8 cellular contexts compared by ENCODE assay signal in genomic region chr14:91241848-91242247, GRCh38. TPM values are rescaled to one million over a fixed set of nuclear protein-coding genes. Genes with fewer than 3 reads are reported as not detected.
DNase-seq lines count a peak whose midpoint lies in the region; ATAC-seq lines count a peak whose summit lies in the region.

No MANE protein-coding gene starts in this region.

- peaks cover 4% of the 10 kb centered on the region for H3K9me3 Mint-ChIP-seq in natural killer cell treated with Interleukin-12 subunit alpha and Interleukin-12 subunit beta and Interleukin-15 and Interleukin-18, amount 100 ng/mL, for 72 hours

- peaks cover 72 to 81% of the 10 kb centered on the region in 2 donors for H3K4me1 Mint-ChIP-seq in natural killer cell treated with Interleukin-12 subunit alpha and Interleukin-12 subunit beta and Interleukin-15 and Interleukin-18, amount 100 ng/mL, for 72 hours (ENCODE audit: low read depth in 2 of 2)

- H3K27ac Mint-ChIP-seq in natural killer cell treated with Interleukin-12 subunit alpha and Interleukin-12 subunit beta and Interleukin-15 and Interleukin-18, amount 100 ng/mL, for 72 hours: peak overlapping the region; percentile 85 to 87

- H3K4me3 Mint-ChIP-seq in natural killer cell treated with Interleukin-12 subunit alpha and Interleukin-12 subunit beta and Interleukin-15 and Interleukin-18, amount 100 ng/mL, for 72 hours: peak overlapping the region; percentile 90

- ATAC-seq in GM18870 (IDR thresholded peaks at IDR 0.05; ENCODE audit: unreplicated experiment): peak; percentile 63
- ATAC-seq in HG02763 (IDR thresholded peaks at IDR 0.05; ENCODE audit: unreplicated experiment): peak; percentile 69
- ATAC-seq in natural killer cell treated with Interleukin-12 subunit alpha and Interleukin-12 subunit beta and Interleukin-15 and Interleukin-18, amount 100 ng/mL, for 72 hours: peak; percentile 18 to 21

- peak; percentile 91 for DNase-seq in SIG-M5 (lab: John Stamatoyannopoulos, UW)
- DNase-seq in natural killer cell treated with Interleukin-12 subunit alpha and Interleukin-12 subunit beta and Interleukin-15 and Interleukin-18, amount 100 ng/mL, for 72 hours (ENCODE audit: low spot score): no peak
- DNase-seq in COLO668 (lab: John Stamatoyannopoulos, UW; ENCODE audit: unreplicated experiment): no peak
- DNase-seq in mesenteric fat pad (ENCODE audit: low spot score): no peak
- DNase-seq in hepatic stellate cell (ENCODE audit: low spot score): no peak
- DNase-seq in NCI-H2171 treated with DMSO at 0.1 percent for 48 hours (lab: John Stamatoyannopoulos, UW): no peak

- peaks cover 25% of the 10 kb centered on the region for H3K36me3 Mint-ChIP-seq in natural killer cell treated with Interleukin-12 subunit alpha and Interleukin-12 subunit beta and Interleukin-15 and Interleukin-18, amount 100 ng/mL, for 72 hours

- no peaks in the 10 kb centered on the region for H3K27me3 Mint-ChIP-seq in natural killer cell treated with Interleukin-12 subunit alpha and Interleukin-12 subunit beta and Interleukin-15 and Interleukin-18, amount 100 ng/mL, for 72 hours

RNA-seq across cellular contexts. Expression of gene GPR68, which starts 2.7 kb away (rescaled TPM):
- 10 to 100 TPM; 17.4 to 30.2 TPM for total RNA-seq in natural killer cell treated with Interleukin-12 subunit alpha and Interleukin-12 subunit beta and Interleukin-15 and Interleukin-18, amount 100 ng/mL, for 72 hours
- 0.67 TPM for total RNA-seq in mesenteric fat pad

Comparison
In these comparisons a context has a peak if more than half of its experiments do, and no peak if none do; other contexts are left out.
1. RNA of gene GPR68, which starts 2.7 kb away (total RNA-seq): 17.4 to 30.2 TPM in natural killer cell treated with Interleukin-12 subunit alpha and Interleukin-12 subunit beta and Interleukin-15 and Interleukin-18, amount 100 ng/mL, for 72 hours; 0.67 TPM in mesenteric fat pad (single experiment); every median in the first group is over 10 times any median in the second.
2. Peak in every context shown above with its lines, with median percentiles within 50 percentile points of each other: ATAC-seq.